8 cellular contexts compared by ENCODE assay signal in genomic region chr3:159322322-159322939, GRCh38.
DNase-seq lines count a peak whose midpoint lies in the region; ATAC-seq and TF ChIP-seq lines count a peak whose summit lies in the region.

No MANE protein-coding gene starts in this region.

- no peaks in the 10 kb centered on the region for H3K36me3 Mint-ChIP-seq in activated naive CD4-positive, alpha-beta T cell treated with anti-CD3 and anti-CD28 coated beads for 36 hours (ENCODE audit: low read depth)

- POLR2A ChIA-PET in PC-3 (lab: Charles Lee; ENCODE audit: unreplicated experiment), result no interaction called here

- H3K27ac ChIP-seq in PC-3 (ENCODE audit: low read length), result no peak overlapping the region
- no peak overlapping the region for H3K27ac ChIP-seq in fibroblast of lung (ENCODE audit: insufficient read depth, low read length)
- no peak overlapping the region for H3K27ac ChIP-seq in uterus
- H3K27ac ChIP-seq in gastroesophageal sphincter, result no peak overlapping the region

- H3K9ac ChIP-seq in PC-3 (ENCODE audit: low read length), result no peak overlapping the region
- no peak overlapping the region for H3K9ac ChIP-seq in fibroblast of lung (ENCODE audit: insufficient read depth, low read length)

- no peak for TF ChIP-seq EP300 in gastroesophageal sphincter (IDR thresholded peaks at IDR 0.05)

- no peaks in the 10 kb centered on the region for H3F3A ChIP-seq in PC-3 (ENCODE audit: low read length, unreplicated experiment)

- peak; percentile 46 for ATAC-seq in HG02610 (IDR thresholded peaks at IDR 0.05; ENCODE audit: unreplicated experiment)
- no peak for ATAC-seq in PC-3
- ATAC-seq in gastroesophageal sphincter, result no peak

- no peaks in the 10 kb centered on the region for H3K9me2 ChIP-seq in PC-3 (replicated peaks; ENCODE audit: low read length)

- H4K20me1 ChIP-seq in PC-3 (ENCODE audit: low read length) (no peaks in the 10 kb centered on the region), fibroblast of lung (ENCODE audit: control insufficient read depth, extremely low read depth, insufficient read depth, low read length) (no peaks in the 10 kb centered on the region)

- CTCF ChIA-PET in activated naive CD4-positive, alpha-beta T cell treated with anti-CD3 and anti-CD28 coated beads for 36 hours (lab: Charles Lee), result interaction anchor here (0.6 to 1.0 kb wide), 3 partner anchors 27 to 485 kb away, joined by 3 to 4 read pairs (median 3); no protein-coding TSS in a partner anchor
- CTCF ChIA-PET in PC-3 (lab: Charles Lee), result no interaction called here

- 23 to 40% methylated on average over 5 to 7 of the region's 8 CpGs for WGBS in gastroesophageal sphincter (ENCODE audit: low coverage in 1 of 2), 2 donors

- peak; percentile 9 for DNase-seq in activated naive CD4-positive, alpha-beta T cell treated with anti-CD3 and anti-CD28 coated beads for 36 hours
- no peak for DNase-seq in activated naive CD4-positive, alpha-beta T cell treated with anti-CD3 and anti-CD28 coated beads, Interleukin-2, amount 50 U/mL, for 16 hours
- DNase-seq in PC-3 (peak; percentile 48), fibroblast of lung (ENCODE audit: low read depth in 2 of 2) (peak; percentile 9 to 15), renal cortical epithelial cell (ENCODE audit: low read depth) (peak; percentile 1), uterus (no peak)

- no peak for TF ChIP-seq POLR2A in uterus (IDR thresholded peaks at IDR 0.05)
- no peak for TF ChIP-seq POLR2A in gastroesophageal sphincter (IDR thresholded peaks at IDR 0.05)

- BruUV-seq in PC-3 (replicated peaks; lab: Mats Ljungman, UMichigan), result no TSS peak

- H3K9me3 Mint-ChIP-seq in activated naive CD4-positive, alpha-beta T cell treated with anti-CD3 and anti-CD28 coated beads for 36 hours, result peaks cover 2% of the 10 kb centered on the region

- no peak overlapping the region for H3K27ac Mint-ChIP-seq in activated naive CD4-positive, alpha-beta T cell treated with anti-CD3 and anti-CD28 coated beads for 36 hours

- H3K4me1 Mint-ChIP-seq in activated naive CD4-positive, alpha-beta T cell treated with anti-CD3 and anti-CD28 coated beads for 36 hours (ENCODE audit: low read depth), result no peaks in the 10 kb centered on the region

- intact Hi-C loops in activated naive CD4-positive, alpha-beta T cell treated with anti-CD3 and anti-CD28 coated beads for 36 hours (cut with micrococcal nuclease), result loop anchor here (1.0 kb wide), 1 partner anchor 483 kb away; no protein-coding TSS in a partner anchor
- intact Hi-C loops in PC-3 (cut with micrococcal nuclease), result no loop called here
- intact Hi-C loops in uterus (cut with DNase I; ENCODE audit: low total_unique reads), result no loop called here

- H3K27me3 ChIP-seq in PC-3 (ENCODE audit: low read length), result no peaks in the 10 kb centered on the region
- no peaks in the 10 kb centered on the region for H3K27me3 ChIP-seq in fibroblast of lung (ENCODE audit: control insufficient read depth, insufficient read depth, low read length)
- H3K27me3 ChIP-seq in uterus, result no peaks in the 10 kb centered on the region
- H3K27me3 ChIP-seq in gastroesophageal sphincter, result no peaks in the 10 kb centered on the region

- no peaks in the 10 kb centered on the region for H3K79me2 ChIP-seq in PC-3 (ENCODE audit: low read length)
- H3K79me2 ChIP-seq in fibroblast of lung (ENCODE audit: control insufficient read depth, insufficient read depth, low read length), result no peaks in the 10 kb centered on the region

- H3K4me3 Mint-ChIP-seq in activated naive CD4-positive, alpha-beta T cell treated with anti-CD3 and anti-CD28 coated beads for 36 hours, result no peak overlapping the region

- H3K27me3 Mint-ChIP-seq in activated naive CD4-positive, alpha-beta T cell treated with anti-CD3 and anti-CD28 coated beads for 36 hours (ENCODE audit: low read depth), result no peaks in the 10 kb centered on the region

- no peaks in the 10 kb centered on the region for H3K9me3 ChIP-seq in PC-3 (ENCODE audit: low read length)
- no peaks in the 10 kb centered on the region for H3K9me3 ChIP-seq in fibroblast of lung (ENCODE audit: control insufficient read depth, insufficient read depth, low read depth, low read length)
- H3K9me3 ChIP-seq in uterus, result no peaks in the 10 kb centered on the region
- no peaks in the 10 kb centered on the region for H3K9me3 ChIP-seq in gastroesophageal sphincter

- H3K4me2 ChIP-seq in PC-3 (ENCODE audit: low read length), result no peak overlapping the region
- no peak overlapping the region for H3K4me2 ChIP-seq in fibroblast of lung (ENCODE audit: extremely low read depth, insufficient read depth, low read length)

- H3K4me3 ChIP-seq in PC-3 (ENCODE audit: low read length), result no peak overlapping the region
- H3K4me3 ChIP-seq in fibroblast of lung (replicated peaks in 1 of 4; ENCODE audit: control extremely low read depth in 1 of 4, insufficient read depth in 1 of 4, low read depth in 3 of 4, low read length in 4 of 4), result no peak overlapping the region
- no peak overlapping the region for H3K4me3 ChIP-seq in uterus
- H3K4me3 ChIP-seq in gastroesophageal sphincter, result no peak overlapping the region

- H3K36me3 ChIP-seq in PC-3 (ENCODE audit: low read depth, low read length) (no peaks in the 10 kb centered on the region), fibroblast of lung (ENCODE audit: control insufficient read depth, insufficient read depth, low read length) (no peaks in the 10 kb centered on the region), uterus (no peaks in the 10 kb centered on the region), gastroesophageal sphincter (no peaks in the 10 kb centered on the region)

- H3K4me1 ChIP-seq in PC-3 (ENCODE audit: insufficient read depth, low read length) (peaks cover 4% of the 10 kb centered on the region; the same call in 1 of the 2 replicates), fibroblast of lung (ENCODE audit: control insufficient read depth, extremely low read depth, insufficient read depth, low read length) (no peaks in the 10 kb centered on the region), uterus (no peaks in the 10 kb centered on the region), gastroesophageal sphincter (no peaks in the 10 kb centered on the region)

- TF ChIP-seq CTCF in PC-3 (conservative IDR thresholded peaks at IDR 0.05; ENCODE audit: low read depth, low read length) (peak; percentile 86), fibroblast of lung (conservative IDR thresholded peaks at IDR 0.05 in 1 of 2, IDR thresholded peaks at IDR 0.05 in 1 of 2; ENCODE audit: low read depth in 1 of 2, low read length in 2 of 2) (peak; percentile 74 to 85), uterus (IDR thresholded peaks at IDR 0.05) (peak in 2 of 4 experiments; percentile 10 to 14), gastroesophageal sphincter (IDR thresholded peaks at IDR 0.05) (peak in 1 of 4 experiments; percentile 55)

- no peak overlapping the region for H2AFZ ChIP-seq in PC-3 (ENCODE audit: low read length)
- no peak overlapping the region for H2AFZ ChIP-seq in fibroblast of lung (ENCODE audit: low read length)

Comparison
In these comparisons a context has a peak if more than half of its experiments do, and no peak if none do; other contexts are left out.
1. DNase-seq: peak in activated naive CD4-positive, alpha-beta T cell treated with anti-CD3 and anti-CD28 coated beads for 36 hours (single experiment), PC-3 (single experiment), fibroblast of lung (2 of 2) and renal cortical epithelial cell (single experiment); none in activated naive CD4-positive, alpha-beta T cell treated with anti-CD3 and anti-CD28 coated beads, Interleukin-2, amount 50 U/mL, for 16 hours (single experiment) and uterus (0 of 2).